In genomic region chr20:34268145-34268544, GRCh38 we compare ENCODE assay signal across 19 cellular contexts. TPM values are rescaled to one million over a fixed set of nuclear protein-coding genes. Genes with fewer than 3 reads are reported as not detected.
"Had no signal": no experiment of that assay in that cellular context is flagged by ENCODE, and none has a peak within 500 bp of the region (broad histone marks: within the 10 kb centered on the region; RNA-seq: fewer than 3 reads in every experiment).

No MANE protein-coding gene starts in this region.

- H3K27ac ChIP-seq: coronary artery, epithelial cell of prostate, lower lobe of right lung, transverse colon had no signal

- H3K27me3 ChIP-seq: heart left ventricle, transverse colon had no signal

- DNase-seq: activated B cell treated with CpG ODN at 0.5 μM for 24 hours; activated T-cell treated with anti-CD3 and anti-CD28 coated beads for 4 hours; amniotic stem cell; effector CD8-positive, alpha-beta T cell; occipital lobe; SIG-M5; stimulated activated CD8-positive, alpha-beta memory T cell treated with anti-CD3 and anti-CD28 coated beads, Interleukin-4, amount 100 ng/mL, for 48 hours had no signal

- H3K27ac Mint-ChIP-seq: activated B cell treated with CpG ODN at 0.5 μM for 24 hours; activated naive CD4-positive, alpha-beta T cell treated with anti-CD3 and anti-CD28 coated beads, Interleukin-2, amount 50 U/mL, for 72 hours; progenitor cell of endocrine pancreas had no signal

- H3K9me3 Mint-ChIP-seq: activated B cell treated with CpG ODN at 0.5 μM for 24 hours; activated naive CD4-positive, alpha-beta T cell treated with anti-CD3 and anti-CD28 coated beads, Interleukin-2, amount 50 U/mL, for 72 hours had no signal

- H3K36me3 ChIP-seq: heart left ventricle, lower lobe of right lung, transverse colon had no signal

- H3K9me3 ChIP-seq: heart left ventricle, lower lobe of right lung, transverse colon had no signal

RNA-seq across cellular contexts. Expression of gene ASIP, which starts 26.9 kb away (rescaled TPM):
- total RNA-seq: activated B cell treated with CpG ODN at 0.5 μM for 24 hours; activated naive CD4-positive, alpha-beta T cell treated with anti-CD3 and anti-CD28 coated beads, Interleukin-2, amount 50 U/mL, for 72 hours; fibroblast of lung; frontal cortex; left colon; lower lobe of right lung; occipital lobe; progenitor cell of endocrine pancreas; smooth muscle cell; T-helper 2 cell treated with Interferon-gamma antibody and Interleukin-4, amounts not matched to agents 100 ng/mL and 5 ng/mL, for 36 hours; transverse colon had no signal
- polyA plus RNA-seq: fibroblast of lung, smooth muscle cell had no signal
